In the genomic region with DNA sequence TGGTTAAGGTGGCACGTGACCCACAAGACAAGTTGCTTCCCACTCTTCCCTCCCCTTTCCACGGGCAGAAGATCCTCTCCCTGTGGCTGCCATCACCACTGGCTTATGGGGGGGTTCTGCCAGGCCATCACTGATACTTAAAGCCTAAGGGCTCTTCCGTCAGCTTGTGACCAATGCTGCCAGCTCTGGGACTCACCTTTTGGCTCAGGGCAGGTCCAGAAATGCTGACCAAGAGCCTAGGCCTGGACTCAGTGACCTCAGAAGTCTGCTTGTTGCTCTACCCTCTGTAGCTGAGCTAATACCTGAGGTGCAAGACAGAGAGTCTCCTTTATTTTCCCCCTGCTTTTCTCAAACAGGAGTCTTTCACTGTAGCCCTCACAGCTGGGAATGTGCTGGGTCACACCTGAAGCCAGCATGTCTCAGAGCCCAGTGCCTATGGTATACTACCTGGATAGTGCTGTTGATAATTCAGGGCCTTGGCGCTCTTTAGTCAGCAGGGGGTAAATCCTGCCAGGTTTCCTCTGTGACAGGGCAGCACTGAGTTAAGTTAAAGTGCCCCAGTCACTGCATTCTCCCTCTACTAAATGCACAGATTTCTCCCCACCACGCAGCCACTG, we compare ENCODE assay signal across 1 cellular context.
TF ChIP-seq lines count a peak whose summit lies in the region.

No MANE protein-coding gene starts in this region.

TF ChIP-seq in GM23338, 12 proteins besides CTCF, POLR2A, EP300 and RAD21 (continued from another document):
- no peak for TF ChIP-seq JUNB (IDR thresholded peaks at IDR 0.05; ENCODE audit: unreplicated experiment)
- TF ChIP-seq CREB1 (CRISPR knock-in tag; IDR thresholded peaks at IDR 0.05; ENCODE audit: low read depth): no peak
- TF ChIP-seq, protein P1, sequence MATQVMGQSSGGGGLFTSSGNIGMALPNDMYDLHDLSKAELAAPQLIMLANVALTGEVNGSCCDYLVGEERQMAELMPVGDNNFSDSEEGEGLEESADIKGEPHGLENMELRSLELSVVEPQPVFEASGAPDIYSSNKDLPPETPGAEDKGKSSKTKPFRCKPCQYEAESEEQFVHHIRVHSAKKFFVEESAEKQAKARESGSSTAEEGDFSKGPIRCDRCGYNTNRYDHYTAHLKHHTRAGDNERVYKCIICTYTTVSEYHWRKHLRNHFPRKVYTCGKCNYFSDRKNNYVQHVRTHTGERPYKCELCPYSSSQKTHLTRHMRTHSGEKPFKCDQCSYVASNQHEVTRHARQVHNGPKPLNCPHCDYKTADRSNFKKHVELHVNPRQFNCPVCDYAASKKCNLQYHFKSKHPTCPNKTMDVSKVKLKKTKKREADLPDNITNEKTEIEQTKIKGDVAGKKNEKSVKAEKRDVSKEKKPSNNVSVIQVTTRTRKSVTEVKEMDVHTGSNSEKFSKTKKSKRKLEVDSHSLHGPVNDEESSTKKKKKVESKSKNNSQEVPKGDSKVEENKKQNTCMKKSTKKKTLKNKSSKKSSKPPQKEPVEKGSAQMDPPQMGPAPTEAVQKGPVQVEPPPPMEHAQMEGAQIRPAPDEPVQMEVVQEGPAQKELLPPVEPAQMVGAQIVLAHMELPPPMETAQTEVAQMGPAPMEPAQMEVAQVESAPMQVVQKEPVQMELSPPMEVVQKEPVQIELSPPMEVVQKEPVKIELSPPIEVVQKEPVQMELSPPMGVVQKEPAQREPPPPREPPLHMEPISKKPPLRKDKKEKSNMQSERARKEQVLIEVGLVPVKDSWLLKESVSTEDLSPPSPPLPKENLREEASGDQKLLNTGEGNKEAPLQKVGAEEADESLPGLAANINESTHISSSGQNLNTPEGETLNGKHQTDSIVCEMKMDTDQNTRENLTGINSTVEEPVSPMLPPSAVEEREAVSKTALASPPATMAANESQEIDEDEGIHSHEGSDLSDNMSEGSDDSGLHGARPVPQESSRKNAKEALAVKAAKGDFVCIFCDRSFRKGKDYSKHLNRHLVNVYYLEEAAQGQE (IDR thresholded peaks at IDR 0.05; ENCODE audit: unreplicated experiment): no peak
- no peak for TF ChIP-seq EZH2 (IDR thresholded peaks at IDR 0.05; ENCODE audit: low read depth, unreplicated experiment)
- no peak for TF ChIP-seq ZNF114 (CRISPR knock-in tag; IDR thresholded peaks at IDR 0.05)
- TF ChIP-seq STAT1 (IDR thresholded peaks at IDR 0.05; ENCODE audit: unreplicated experiment): no peak
- no peak for TF ChIP-seq POLR2AphosphoS5 (IDR thresholded peaks at IDR 0.05; ENCODE audit: low read depth)
